Comparison of ENCODE assay signal across 1 cellular context in the genomic region with DNA sequence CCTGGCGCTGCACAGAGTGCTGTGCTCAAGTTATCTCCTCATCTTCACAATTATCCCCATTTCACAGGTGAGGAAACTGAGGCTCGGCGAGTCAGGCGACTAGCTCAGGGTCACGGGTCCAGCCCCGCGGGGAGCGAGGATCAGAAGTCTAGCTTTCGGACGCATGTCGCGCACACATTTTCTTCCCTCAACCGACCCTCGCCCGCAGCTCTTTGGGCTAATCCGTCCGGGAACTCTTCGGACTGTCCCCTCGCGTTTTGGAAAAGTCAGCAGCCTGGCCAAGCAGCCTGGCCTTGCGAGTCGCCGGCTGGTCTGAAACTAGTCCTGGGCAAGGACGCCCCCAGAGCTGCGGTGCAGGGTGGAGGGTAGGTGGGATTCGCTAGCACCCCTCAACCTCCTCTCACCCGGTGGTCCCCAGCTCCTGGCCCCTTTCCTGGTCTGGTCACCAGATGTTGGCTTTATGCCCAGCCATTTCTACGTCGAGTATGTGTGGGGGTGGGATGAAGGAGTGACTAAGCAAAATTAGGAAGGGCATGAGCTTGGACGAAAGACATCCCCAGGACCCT.
TF ChIP-seq lines count a peak whose summit lies in the region.

No MANE protein-coding gene starts in this region.

TF ChIP-seq in HepG2, 621 proteins besides CTCF, POLR2A, EP300 and RAD21 (continued from another document and continues in another):
- TF ChIP-seq, protein P1, sequence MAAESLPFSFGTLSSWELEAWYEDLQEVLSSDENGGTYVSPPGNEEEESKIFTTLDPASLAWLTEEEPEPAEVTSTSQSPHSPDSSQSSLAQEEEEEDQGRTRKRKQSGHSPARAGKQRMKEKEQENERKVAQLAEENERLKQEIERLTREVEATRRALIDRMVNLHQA (CRISPR knock-in tag; IDR thresholded peaks at IDR 0.05) = no peak
- TF ChIP-seq ZNF451 (CRISPR knock-in tag; IDR thresholded peaks at IDR 0.05) (0 out of 2 replicates have a peak, but pooled peaks have one; percentile 32), ZNF232 (CRISPR knock-in tag; IDR thresholded peaks at IDR 0.05; ENCODE audit: borderline replicate concordance) (no peak), HNF4A (CRISPR knock-in tag; IDR thresholded peaks at IDR 0.05) (peak; percentile 20; the same call in 1 of the 2 replicates), ADNP (CRISPR knock-in tag; IDR thresholded peaks at IDR 0.05) (peak; percentile 86; the same call in 1 of the 2 replicates), REPIN1 (CRISPR knock-in tag; IDR thresholded peaks at IDR 0.05; ENCODE audit: borderline replicate concordance, low read depth) (no peak), NCOR1 (IDR thresholded peaks at IDR 0.05; ENCODE audit: borderline replicate concordance, low read length) (no peak), GABPA (IDR thresholded peaks at IDR 0.05; ENCODE audit: low read depth, low read length) (no peak), GABPA (CRISPR knock-in tag; IDR thresholded peaks at IDR 0.05; ENCODE audit: low read depth) (no peak), CREB1 (IDR thresholded peaks at IDR 0.05) (no peak), CREB1 (CRISPR knock-in tag; IDR thresholded peaks at IDR 0.05) (no peak), ZNF317 (CRISPR knock-in tag; IDR thresholded peaks at IDR 0.05) (no peak), ZNF333 (CRISPR knock-in tag; IDR thresholded peaks at IDR 0.05; ENCODE audit: borderline replicate concordance) (no peak), ZNF766 (CRISPR knock-in tag; IDR thresholded peaks at IDR 0.05; ENCODE audit: borderline replicate concordance) (no peak), THAP11 (CRISPR knock-in tag; IDR thresholded peaks at IDR 0.05) (no peak), MAFF (IDR thresholded peaks at IDR 0.05; ENCODE audit: low read depth, low read length) (no peak), ZNF251 (CRISPR knock-in tag; IDR thresholded peaks at IDR 0.05) (no peak), FOXO1 (CRISPR knock-in tag; IDR thresholded peaks at IDR 0.05) (no peak), GABPB1 (CRISPR knock-in tag; IDR thresholded peaks at IDR 0.05) (peak; percentile 3; the same call in 1 of the 2 replicates), ZNF543 (CRISPR knock-in tag; IDR thresholded peaks at IDR 0.05) (0 out of 2 replicates have a peak, but pooled peaks have one; percentile 33), FOXA1 (IDR thresholded peaks at IDR 0.05) (no peak), FOXA1 (CRISPR knock-in tag; IDR thresholded peaks at IDR 0.05) (no peak), ZNF629 (CRISPR knock-in tag; conservative IDR thresholded peaks at IDR 0.05) (peak; percentile 100), HDAC6 (IDR thresholded peaks at IDR 0.05; ENCODE audit: low read depth, low read length) (no peak), ZNF530 (CRISPR knock-in tag; IDR thresholded peaks at IDR 0.05; ENCODE audit: low read depth) (no peak), KDM5B (CRISPR knock-in tag; IDR thresholded peaks at IDR 0.05; ENCODE audit: borderline replicate concordance) (peak; percentile 56; the same call in 1 of the 2 replicates), HOXA9 (CRISPR knock-in tag; IDR thresholded peaks at IDR 0.05; ENCODE audit: borderline replicate concordance) (no peak), ONECUT2 (CRISPR knock-in tag; IDR thresholded peaks at IDR 0.05) (no peak), HNF4G (IDR thresholded peaks at IDR 0.05; ENCODE audit: borderline replicate concordance, low read depth, low read length) (no peak), HNF4G (CRISPR knock-in tag; IDR thresholded peaks at IDR 0.05; ENCODE audit: borderline replicate concordance, low read depth) (no peak), ZFP41 (CRISPR knock-in tag; IDR thresholded peaks at IDR 0.05; ENCODE audit: borderline replicate concordance) (no peak), NRL (CRISPR knock-in tag; IDR thresholded peaks at IDR 0.05; ENCODE audit: borderline replicate concordance) (peak; percentile 50; the same call in 1 of the 2 replicates), ZBTB38 (CRISPR knock-in tag; IDR thresholded peaks at IDR 0.05) (0 out of 2 replicates have a peak, but pooled peaks have one; percentile 4), ZNF329 (CRISPR knock-in tag; IDR thresholded peaks at IDR 0.05; ENCODE audit: low read depth) (no peak), ZNF773 (CRISPR knock-in tag; IDR thresholded peaks at IDR 0.05; ENCODE audit: borderline replicate concordance) (no peak)
- TF ChIP-seq, protein P2, sequence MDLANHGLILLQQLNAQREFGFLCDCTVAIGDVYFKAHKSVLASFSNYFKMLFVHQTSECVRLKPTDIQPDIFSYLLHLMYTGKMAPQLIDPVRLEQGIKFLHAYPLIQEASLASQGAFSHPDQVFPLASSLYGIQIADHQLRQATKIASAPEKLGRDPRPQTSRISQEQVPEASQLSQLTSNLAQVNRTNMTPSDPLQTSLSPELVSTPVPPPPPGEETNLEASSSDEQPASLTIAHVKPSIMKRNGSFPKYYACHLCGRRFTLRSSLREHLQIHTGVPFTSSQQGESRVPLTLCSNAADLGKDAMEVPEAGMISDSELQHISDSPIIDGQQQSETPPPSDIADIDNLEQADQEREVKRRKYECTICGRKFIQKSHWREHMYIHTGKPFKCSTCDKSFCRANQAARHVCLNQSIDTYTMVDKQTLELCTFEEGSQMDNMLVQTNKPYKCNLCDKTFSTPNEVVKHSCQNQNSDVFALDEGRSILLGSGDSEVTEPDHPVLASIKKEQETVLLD (CRISPR knock-in tag; IDR thresholded peaks at IDR 0.05; ENCODE audit: low read depth) = no peak
- TF ChIP-seq, protein P3, sequence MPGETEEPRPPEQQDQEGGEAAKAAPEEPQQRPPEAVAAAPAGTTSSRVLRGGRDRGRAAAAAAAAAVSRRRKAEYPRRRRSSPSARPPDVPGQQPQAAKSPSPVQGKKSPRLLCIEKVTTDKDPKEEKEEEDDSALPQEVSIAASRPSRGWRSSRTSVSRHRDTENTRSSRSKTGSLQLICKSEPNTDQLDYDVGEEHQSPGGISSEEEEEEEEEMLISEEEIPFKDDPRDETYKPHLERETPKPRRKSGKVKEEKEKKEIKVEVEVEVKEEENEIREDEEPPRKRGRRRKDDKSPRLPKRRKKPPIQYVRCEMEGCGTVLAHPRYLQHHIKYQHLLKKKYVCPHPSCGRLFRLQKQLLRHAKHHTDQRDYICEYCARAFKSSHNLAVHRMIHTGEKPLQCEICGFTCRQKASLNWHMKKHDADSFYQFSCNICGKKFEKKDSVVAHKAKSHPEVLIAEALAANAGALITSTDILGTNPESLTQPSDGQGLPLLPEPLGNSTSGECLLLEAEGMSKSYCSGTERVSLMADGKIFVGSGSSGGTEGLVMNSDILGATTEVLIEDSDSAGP (CRISPR knock-in tag; IDR thresholded peaks at IDR 0.05; ENCODE audit: borderline replicate concordance) = peak; percentile 41; the same call in 1 of the 2 replicates
- TF ChIP-seq, protein P4, sequence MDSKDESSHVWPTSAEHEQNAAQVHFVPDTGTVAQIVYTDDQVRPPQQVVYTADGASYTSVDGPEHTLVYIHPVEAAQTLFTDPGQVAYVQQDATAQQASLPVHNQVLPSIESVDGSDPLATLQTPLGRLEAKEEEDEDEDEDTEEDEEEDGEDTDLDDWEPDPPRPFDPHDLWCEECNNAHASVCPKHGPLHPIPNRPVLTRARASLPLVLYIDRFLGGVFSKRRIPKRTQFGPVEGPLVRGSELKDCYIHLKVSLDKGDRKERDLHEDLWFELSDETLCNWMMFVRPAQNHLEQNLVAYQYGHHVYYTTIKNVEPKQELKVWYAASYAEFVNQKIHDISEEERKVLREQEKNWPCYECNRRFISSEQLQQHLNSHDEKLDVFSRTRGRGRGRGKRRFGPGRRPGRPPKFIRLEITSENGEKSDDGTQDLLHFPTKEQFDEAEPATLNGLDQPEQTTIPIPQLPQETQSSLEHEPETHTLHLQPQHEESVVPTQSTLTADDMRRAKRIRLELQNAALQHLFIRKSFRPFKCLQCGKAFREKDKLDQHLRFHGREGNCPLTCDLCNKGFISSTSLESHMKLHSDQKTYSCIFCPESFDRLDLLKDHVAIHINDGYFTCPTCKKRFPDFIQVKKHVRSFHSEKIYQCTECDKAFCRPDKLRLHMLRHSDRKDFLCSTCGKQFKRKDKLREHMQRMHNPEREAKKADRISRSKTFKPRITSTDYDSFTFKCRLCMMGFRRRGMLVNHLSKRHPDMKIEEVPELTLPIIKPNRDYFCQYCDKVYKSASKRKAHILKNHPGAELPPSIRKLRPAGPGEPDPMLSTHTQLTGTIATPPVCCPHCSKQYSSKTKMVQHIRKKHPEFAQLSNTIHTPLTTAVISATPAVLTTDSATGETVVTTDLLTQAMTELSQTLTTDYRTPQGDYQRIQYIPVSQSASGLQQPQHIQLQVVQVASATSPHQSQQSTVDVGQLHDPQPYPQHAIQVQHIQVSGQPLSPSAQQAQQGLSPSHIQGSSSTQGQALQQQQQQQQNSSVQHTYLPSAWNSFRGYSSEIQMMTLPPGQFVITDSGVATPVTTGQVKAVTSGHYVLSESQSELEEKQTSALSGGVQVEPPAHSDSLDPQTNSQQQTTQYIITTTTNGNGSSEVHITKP (CRISPR knock-in tag; IDR thresholded peaks at IDR 0.05; ENCODE audit: low read depth) = no peak
- TF ChIP-seq, protein P5, sequence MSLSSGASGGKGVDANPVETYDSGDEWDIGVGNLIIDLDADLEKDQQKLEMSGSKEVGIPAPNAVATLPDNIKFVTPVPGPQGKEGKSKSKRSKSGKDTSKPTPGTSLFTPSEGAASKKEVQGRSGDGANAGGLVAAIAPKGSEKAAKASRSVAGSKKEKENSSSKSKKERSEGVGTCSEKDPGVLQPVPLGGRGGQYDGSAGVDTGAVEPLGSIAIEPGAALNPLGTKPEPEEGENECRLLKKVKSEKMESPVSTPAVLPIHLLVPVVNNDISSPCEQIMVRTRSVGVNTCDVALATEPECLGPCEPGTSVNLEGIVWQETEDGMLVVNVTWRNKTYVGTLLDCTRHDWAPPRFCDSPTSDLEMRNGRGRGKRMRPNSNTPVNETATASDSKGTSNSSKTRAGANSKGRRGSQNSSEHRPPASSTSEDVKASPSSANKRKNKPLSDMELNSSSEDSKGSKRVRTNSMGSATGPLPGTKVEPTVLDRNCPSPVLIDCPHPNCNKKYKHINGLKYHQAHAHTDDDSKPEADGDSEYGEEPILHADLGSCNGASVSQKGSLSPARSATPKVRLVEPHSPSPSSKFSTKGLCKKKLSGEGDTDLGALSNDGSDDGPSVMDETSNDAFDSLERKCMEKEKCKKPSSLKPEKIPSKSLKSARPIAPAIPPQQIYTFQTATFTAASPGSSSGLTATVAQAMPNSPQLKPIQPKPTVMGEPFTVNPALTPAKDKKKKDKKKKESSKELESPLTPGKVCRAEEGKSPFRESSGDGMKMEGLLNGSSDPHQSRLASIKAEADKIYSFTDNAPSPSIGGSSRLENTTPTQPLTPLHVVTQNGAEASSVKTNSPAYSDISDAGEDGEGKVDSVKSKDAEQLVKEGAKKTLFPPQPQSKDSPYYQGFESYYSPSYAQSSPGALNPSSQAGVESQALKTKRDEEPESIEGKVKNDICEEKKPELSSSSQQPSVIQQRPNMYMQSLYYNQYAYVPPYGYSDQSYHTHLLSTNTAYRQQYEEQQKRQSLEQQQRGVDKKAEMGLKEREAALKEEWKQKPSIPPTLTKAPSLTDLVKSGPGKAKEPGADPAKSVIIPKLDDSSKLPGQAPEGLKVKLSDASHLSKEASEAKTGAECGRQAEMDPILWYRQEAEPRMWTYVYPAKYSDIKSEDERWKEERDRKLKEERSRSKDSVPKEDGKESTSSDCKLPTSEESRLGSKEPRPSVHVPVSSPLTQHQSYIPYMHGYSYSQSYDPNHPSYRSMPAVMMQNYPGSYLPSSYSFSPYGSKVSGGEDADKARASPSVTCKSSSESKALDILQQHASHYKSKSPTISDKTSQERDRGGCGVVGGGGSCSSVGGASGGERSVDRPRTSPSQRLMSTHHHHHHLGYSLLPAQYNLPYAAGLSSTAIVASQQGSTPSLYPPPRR (CRISPR knock-in tag; IDR thresholded peaks at IDR 0.05; ENCODE audit: borderline replicate concordance) = no peak
- TF ChIP-seq, protein P6, sequence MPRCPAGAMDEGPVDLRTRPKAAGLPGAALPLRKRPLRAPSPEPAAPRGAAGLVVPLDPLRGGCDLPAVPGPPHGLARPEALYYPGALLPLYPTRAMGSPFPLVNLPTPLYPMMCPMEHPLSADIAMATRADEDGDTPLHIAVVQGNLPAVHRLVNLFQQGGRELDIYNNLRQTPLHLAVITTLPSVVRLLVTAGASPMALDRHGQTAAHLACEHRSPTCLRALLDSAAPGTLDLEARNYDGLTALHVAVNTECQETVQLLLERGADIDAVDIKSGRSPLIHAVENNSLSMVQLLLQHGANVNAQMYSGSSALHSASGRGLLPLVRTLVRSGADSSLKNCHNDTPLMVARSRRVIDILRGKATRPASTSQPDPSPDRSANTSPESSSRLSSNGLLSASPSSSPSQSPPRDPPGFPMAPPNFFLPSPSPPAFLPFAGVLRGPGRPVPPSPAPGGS (CRISPR knock-in tag; IDR thresholded peaks at IDR 0.05) = no peak
- TF ChIP-seq, protein P7, sequence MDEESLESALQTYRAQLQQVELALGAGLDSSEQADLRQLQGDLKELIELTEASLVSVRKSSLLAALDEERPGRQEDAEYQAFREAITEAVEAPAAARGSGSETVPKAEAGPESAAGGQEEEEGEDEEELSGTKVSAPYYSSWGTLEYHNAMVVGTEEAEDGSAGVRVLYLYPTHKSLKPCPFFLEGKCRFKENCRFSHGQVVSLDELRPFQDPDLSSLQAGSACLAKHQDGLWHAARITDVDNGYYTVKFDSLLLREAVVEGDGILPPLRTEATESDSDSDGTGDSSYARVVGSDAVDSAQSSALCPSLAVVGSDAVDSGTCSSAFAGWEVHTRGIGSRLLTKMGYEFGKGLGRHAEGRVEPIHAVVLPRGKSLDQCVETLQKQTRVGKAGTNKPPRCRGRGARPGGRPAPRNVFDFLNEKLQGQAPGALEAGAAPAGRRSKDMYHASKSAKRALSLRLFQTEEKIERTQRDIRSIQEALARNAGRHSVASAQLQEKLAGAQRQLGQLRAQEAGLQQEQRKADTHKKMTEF (CRISPR knock-in tag; IDR thresholded peaks at IDR 0.05) = 0 out of 2 replicates have a peak, but pooled peaks have one; percentile 11
- TF ChIP-seq, protein P8, sequence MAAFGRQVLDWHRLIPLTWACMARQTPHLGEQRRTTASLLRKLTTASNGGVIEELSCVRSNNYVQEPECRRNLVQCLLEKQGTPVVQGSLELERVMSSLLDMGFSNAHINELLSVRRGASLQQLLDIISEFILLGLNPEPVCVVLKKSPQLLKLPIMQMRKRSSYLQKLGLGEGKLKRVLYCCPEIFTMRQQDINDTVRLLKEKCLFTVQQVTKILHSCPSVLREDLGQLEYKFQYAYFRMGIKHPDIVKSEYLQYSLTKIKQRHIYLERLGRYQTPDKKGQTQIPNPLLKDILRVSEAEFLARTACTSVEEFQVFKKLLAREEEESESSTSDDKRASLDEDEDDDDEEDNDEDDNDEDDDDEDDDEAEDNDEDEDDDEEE (CRISPR knock-in tag; IDR thresholded peaks at IDR 0.05) = no peak
